ENCODE assay signal across 8 cellular contexts in genomic region chr12:92502417-92503028, GRCh38.
DNase-seq lines count a peak whose midpoint lies in the region; ATAC-seq and TF ChIP-seq lines count a peak whose summit lies in the region.

No MANE protein-coding gene starts in this region.

- POLR2A ChIA-PET in activated B cell treated with CpG ODN at 0.5 μM for 24 hours (lab: Charles Lee), result interaction anchor here (0.8 to 11.4 kb wide), 29 partner anchors 10 to 366 kb away, joined by 3 to 167 read pairs (median 8); partner anchors contain the start of gene BTG1

- peaks cover 54% of the 10 kb centered on the region for H3K4me1 Mint-ChIP-seq in activated B cell treated with CpG ODN at 0.5 μM for 24 hours
- H3K4me1 Mint-ChIP-seq in glutamatergic neuron (ENCODE audit: low read depth, unreplicated experiment), result peaks cover 32% of the 10 kb centered on the region

- H3K36me3 Mint-ChIP-seq in activated B cell treated with CpG ODN at 0.5 μM for 24 hours (ENCODE audit: low read depth) (no peaks in the 10 kb centered on the region), glutamatergic neuron (ENCODE audit: unreplicated experiment) (no peaks in the 10 kb centered on the region)

- no peak for TF ChIP-seq CTCF in activated B cell treated with CpG ODN at 0.5 μM for 24 hours (IDR thresholded peaks at IDR 0.05)
- no peak for TF ChIP-seq CTCF in glutamatergic neuron (IDR thresholded peaks at IDR 0.05; ENCODE audit: partially characterized antibody, unreplicated experiment)

- DNase-seq in GF-D8 (lab: John Stamatoyannopoulos, UW), result peak; percentile 29
- DNase-seq in activated B cell treated with CpG ODN at 0.5 μM for 24 hours, result no peak
- DNase-seq in kidney tubule cell (ENCODE audit: low spot score), result peak; percentile 54
- DNase-seq in NCI-H1694 (lab: John Stamatoyannopoulos, UW), result no peak
- no peak for DNase-seq in NCI-H2029 treated with DMSO at 0.1 percent for 48 hours (lab: John Stamatoyannopoulos, UW)
- DNase-seq in glutamatergic neuron, result no peak

- no peaks in the 10 kb centered on the region for H3K27me3 Mint-ChIP-seq in activated B cell treated with CpG ODN at 0.5 μM for 24 hours
- no peaks in the 10 kb centered on the region for H3K27me3 Mint-ChIP-seq in glutamatergic neuron (ENCODE audit: unreplicated experiment)

- CTCF ChIA-PET in activated B cell treated with CpG ODN at 0.5 μM for 24 hours (lab: Charles Lee), result interaction anchor here (0.6 to 6.7 kb wide), 16 partner anchors 11 to 358 kb away, joined by 3 to 58 read pairs (median 4); no protein-coding TSS in a partner anchor

- H3K27ac Mint-ChIP-seq in activated B cell treated with CpG ODN at 0.5 μM for 24 hours, result peak overlapping the region; percentile 94
- H3K27ac Mint-ChIP-seq in glutamatergic neuron (ENCODE audit: unreplicated experiment), result no peak overlapping the region

- H3K4me3 Mint-ChIP-seq in activated B cell treated with CpG ODN at 0.5 μM for 24 hours (peak overlapping the region; percentile 68), glutamatergic neuron (ENCODE audit: unreplicated experiment) (no peak overlapping the region)

- ATAC-seq in GM19397 (IDR thresholded peaks at IDR 0.05; ENCODE audit: unreplicated experiment) (peak; percentile 40), HG03342 (IDR thresholded peaks at IDR 0.05; ENCODE audit: unreplicated experiment) (peak; percentile 33), activated B cell treated with CpG ODN at 0.5 μM for 24 hours (ENCODE audit: low read depth) (peak; percentile 61)

- intact Hi-C loops in activated B cell treated with CpG ODN at 0.5 μM for 24 hours (cut with micrococcal nuclease), result loop anchor here (1.0 to 5.0 kb wide), 9 partner anchors 13 to 510 kb away; no protein-coding TSS in a partner anchor

- no peaks in the 10 kb centered on the region for H3K9me3 Mint-ChIP-seq in activated B cell treated with CpG ODN at 0.5 μM for 24 hours
- peaks cover 4% of the 10 kb centered on the region for H3K9me3 Mint-ChIP-seq in glutamatergic neuron (ENCODE audit: unreplicated experiment)

Comparison
In these comparisons a context has a peak if more than half of its experiments do, and no peak if none do; other contexts are left out.
1. DNase-seq: peak in GF-D8 (single experiment) and kidney tubule cell (single experiment); none in activated B cell treated with CpG ODN at 0.5 μM for 24 hours (single experiment), NCI-H1694 (single experiment), NCI-H2029 treated with DMSO at 0.1 percent for 48 hours (single experiment) and glutamatergic neuron (single experiment).
2. Peak in every context shown above with its lines, with median percentiles within 50 percentile points of each other: ATAC-seq.